ENCODE assay signal across 11 cellular contexts in genomic region chr13:102771298-102772041, GRCh38. TPM values are rescaled to one million over a fixed set of nuclear protein-coding genes. Genes with fewer than 3 reads are reported as not detected.
A peak's percentile ranks its signal among the peaks of the same experiment; 100 is the strongest.
DNase-seq lines count a peak whose midpoint lies in the region; ATAC-seq lines count a peak whose summit lies in the region.
"Had no signal": no experiment of that assay in that cellular context is flagged by ENCODE, and none has a peak within 500 bp of the region (broad histone marks: within the 10 kb centered on the region; RNA-seq: fewer than 3 reads in every experiment).

No MANE protein-coding gene starts in this region.

- intact Hi-C loops in cardiac septum (cut with DNase I): loop anchor here (2.0 kb wide), 1 partner anchor 179 kb away; no protein-coding TSS in a partner anchor

- DNase-seq in SIG-M5 (lab: John Stamatoyannopoulos, UW) (peak; percentile 21), immature natural killer cell (no peak), pons (ENCODE audit: low spot score) (no peak), cardiac septum (ENCODE audit: low spot score) (no peak)
- DNase-seq: activated CD4-positive, alpha-beta T cell treated with anti-CD3 and anti-CD28 coated beads, Interleukin-2, amount 50 U/mL, for 1 hour; NCI-H2171 treated with DMSO at 0.1 percent for 48 hours; stimulated activated naive CD4-positive, alpha-beta T cell had no signal

- ATAC-seq in GM18868 (IDR thresholded peaks at IDR 0.05; ENCODE audit: unreplicated experiment) (peak; percentile 6), HG03571 (IDR thresholded peaks at IDR 0.05; ENCODE audit: unreplicated experiment) (no peak), GM19463 (IDR thresholded peaks at IDR 0.05; ENCODE audit: unreplicated experiment) (no peak)

- no peak overlapping the region for H3K4me3 ChIP-seq in BLaER1

- H3K27me3 Mint-ChIP-seq in immature natural killer cell (ENCODE audit: low read depth in 3 of 3): peaks cover 4 to 14% (median 14%) of the 10 kb centered on the region in 3 donors

- no peaks in the 10 kb centered on the region for H3K9me3 Mint-ChIP-seq in immature natural killer cell

- peak overlapping the region; percentile 14 to 98 (median 90) for H3K4me3 Mint-ChIP-seq in immature natural killer cell

- no peaks in the 10 kb centered on the region for H4K20me1 ChIP-seq in BLaER1

- H3K9ac ChIP-seq in BLaER1: no peak overlapping the region

- no peak overlapping the region for H3K27ac ChIP-seq in BLaER1

- peaks cover 29% of the 10 kb centered on the region for H3K4me1 ChIP-seq in BLaER1

- H3K27ac Mint-ChIP-seq in immature natural killer cell: peak overlapping the region in 5 of 6 donors; percentile 11 to 93 (median 46)

- peak overlapping the region; percentile 92 for H3K4me2 ChIP-seq in BLaER1

- H3K4me1 Mint-ChIP-seq in immature natural killer cell: peaks cover 36 to 51% of the 10 kb centered on the region in 2 donors

- peaks cover 9% of the 10 kb centered on the region for H3K36me3 ChIP-seq in BLaER1

- peaks cover 0 to 6% (median 5%) of the 10 kb centered on the region in 3 donors for H3K36me3 Mint-ChIP-seq in immature natural killer cell

- no peaks in the 10 kb centered on the region for H3K27me3 ChIP-seq in BLaER1

- H3K9me3 ChIP-seq in BLaER1: peaks cover 7% of the 10 kb centered on the region

RNA-seq across cellular contexts. Expression of gene TEX30, which starts 2.1 kb away (rescaled TPM):
- 10 to 100 TPM; 24.3 to 30.8 (median 24.5) TPM for polyA plus RNA-seq in immature natural killer cell
- total RNA-seq in cardiac septum: 5.9 TPM

RNA-seq across cellular contexts. Expression of gene POGLUT2, which starts 27.3 kb away (rescaled TPM):
- 1 to 10 TPM; 1.2 to 4.2 (median 1.7) TPM for polyA plus RNA-seq in immature natural killer cell
- 2.3 TPM for total RNA-seq in cardiac septum

RNA-seq across cellular contexts. Expression of gene BIVM, which starts 27.4 kb away (rescaled TPM):
- polyA plus RNA-seq in immature natural killer cell: 10 to 100 TPM; 13.3 to 20.1 (median 13.6) TPM
- 30.4 TPM for total RNA-seq in cardiac septum
